In genomic region chr12:102643871-102644551, GRCh38 we compare ENCODE assay signal across 13 cellular contexts.
DNase-seq lines count a peak whose midpoint lies in the region; ATAC-seq and TF ChIP-seq lines count a peak whose summit lies in the region.
"Had no signal": no experiment of that assay in that cellular context is flagged by ENCODE, and none has a peak within 500 bp of the region (broad histone marks: within the 10 kb centered on the region; RNA-seq: fewer than 3 reads in every experiment).

No MANE protein-coding gene starts in this region.

- no peak overlapping the region for H3K27ac Mint-ChIP-seq in stimulated activated memory B cell treated with anti-CD40 and anti-IgM and Interleukin-4, amounts not matched to agents 10 μg/mL and 1 μg/mL and 100 μg/mL, for 72 hours
- H3K27ac Mint-ChIP-seq: B cell; CD4-positive, alpha-beta T cell had no signal

- no peaks in the 10 kb centered on the region for H3K79me1 ChIP-seq in IMR-90 (ENCODE audit: low read depth in 1 of 2, low read length in 2 of 2)

- H2BK20ac ChIP-seq in IMR-90 (ENCODE audit: low read depth, low read length), result no peak overlapping the region

- no peaks in the 10 kb centered on the region for H4K20me1 ChIP-seq in IMR-90 (ENCODE audit: insufficient read depth, low read length)

- DNase-seq in COR-L47 (lab: John Stamatoyannopoulos, UW), result peak; percentile 15
- DNase-seq in IMR-90, result no peak
- peak; percentile 64 for DNase-seq in left lobe of liver (ENCODE audit: low spot score)
- DNase-seq in NAMALWA (ENCODE audit: low spot score), result no peak
- no peak for DNase-seq in hippocampal formation (lab: John Stamatoyannopoulos, UW)
- no peak for DNase-seq in iPS-NIHi11 (ENCODE audit: low spot score)
- DNase-seq: C1 segment of cervical spinal cord; CD4-positive, alpha-beta T cell; DMS79 had no signal

- peaks cover 6% of the 10 kb centered on the region for H3K9me3 Mint-ChIP-seq in stimulated activated memory B cell treated with anti-CD40 and anti-IgM and Interleukin-4, amounts not matched to agents 10 μg/mL and 1 μg/mL and 100 μg/mL, for 72 hours

- H3K14ac ChIP-seq in IMR-90 (replicated peaks; ENCODE audit: low read depth, low read length), result no peak overlapping the region

- H3K36me3 Mint-ChIP-seq in stimulated activated memory B cell treated with anti-CD40 and anti-IgM and Interleukin-4, amounts not matched to agents 10 μg/mL and 1 μg/mL and 100 μg/mL, for 72 hours, result no peaks in the 10 kb centered on the region

- no peak overlapping the region for H4K8ac ChIP-seq in IMR-90 (ENCODE audit: low read depth in 2 of 2, low read length in 2 of 2)

- H2AK5ac ChIP-seq in IMR-90 (ENCODE audit: low read depth, low read length), result no peak overlapping the region

- no peak for TF ChIP-seq RAD21 in IMR-90 (IDR thresholded peaks at IDR 0.05; ENCODE audit: low read length)

- no peak for TF ChIP-seq CTCF in IMR-90 (conservative IDR thresholded peaks at IDR 0.05; ENCODE audit: low read depth, low read length)

- H3K9ac ChIP-seq in IMR-90 (ENCODE audit: low read depth, low read length), result no peak overlapping the region

- in situ Hi-C loops in IMR-90 (cut with MboI; ENCODE audit: low sequenced_read_pairs), result no loop called here

- H3K4ac ChIP-seq in IMR-90 (ENCODE audit: low read depth, low read length), result no peak overlapping the region

- H2BK120ac ChIP-seq in IMR-90 (ENCODE audit: low read depth, low read length), result no peak overlapping the region

- H3K4me2 ChIP-seq in IMR-90 (ENCODE audit: low read depth, low read length), result no peak overlapping the region

- H3K9me3 ChIP-seq in IMR-90 (ENCODE audit: control insufficient read depth, insufficient read depth, low read length), result no peaks in the 10 kb centered on the region

- no peaks in the 10 kb centered on the region for H3K9me1 ChIP-seq in IMR-90 (ENCODE audit: insufficient read depth, low read length)

- no peaks in the 10 kb centered on the region for H3K36me3 ChIP-seq in IMR-90 (ENCODE audit: control insufficient read depth, insufficient read depth, low read length)

- no peak overlapping the region for H3K27ac ChIP-seq in IMR-90 (ENCODE audit: insufficient read depth, low read length)

- CTCF ChIA-PET in IMR-90 (lab: Yijun Ruan, JAX), result no interaction called here

- no peak overlapping the region for H3K56ac ChIP-seq in IMR-90 (ENCODE audit: extremely low read depth, insufficient read depth, low read length)

- ATAC-seq in IMR-90 (ENCODE audit: low read depth) (no peak), left lobe of liver (peak; percentile 100)
- peak; percentile 24 for ATAC-seq in stimulated activated memory B cell treated with anti-CD40 and anti-IgM and Interleukin-4, amounts not matched to agents 10 μg/mL and 1 μg/mL and 100 μg/mL, for 72 hours
- ATAC-seq: GM12878, HCT116 had no signal

- H3K4me1 ChIP-seq in IMR-90 (ENCODE audit: control insufficient read depth, insufficient read depth, low read length), result no peaks in the 10 kb centered on the region; the same call in 1 of the 2 replicates

- intact Hi-C loops in IMR-90 (cut with micrococcal nuclease), result no loop called here

- H3K4me3 ChIP-seq in IMR-90 (ENCODE audit: insufficient read depth, low read depth, low read length), result no peak overlapping the region
- H3K4me3 ChIP-seq: GM12878 had no signal

- no peak overlapping the region for H2BK5ac ChIP-seq in IMR-90 (ENCODE audit: low read depth, low read length, poor library complexity, severe bottlenecking)

- no peaks in the 10 kb centered on the region for H3K4me1 Mint-ChIP-seq in stimulated activated memory B cell treated with anti-CD40 and anti-IgM and Interleukin-4, amounts not matched to agents 10 μg/mL and 1 μg/mL and 100 μg/mL, for 72 hours
- H3K4me1 Mint-ChIP-seq: B cell had no signal

- TF ChIP-seq POLR2A in IMR-90 (IDR thresholded peaks at IDR 0.05; ENCODE audit: low read depth, low read length), result no peak

- no CpG with 5 or more reads among the region's 2 CpGs for WGBS in IMR-90 (ENCODE audit: extremely low coverage in 2 of 2, insufficient read length in 1 of 2), 2 experiments

- no TSS peak for BruUV-seq in IMR-90 (replicated peaks; lab: Mats Ljungman, UMichigan)

- no peak overlapping the region for H2BK15ac ChIP-seq in IMR-90 (ENCODE audit: low read depth, low read length)

- H4K91ac ChIP-seq in IMR-90 (ENCODE audit: insufficient read depth, low read depth, low read length), result no peak overlapping the region

- H2AK9ac ChIP-seq in IMR-90 (replicated peaks; ENCODE audit: low read depth, low read length, poor library complexity), result no peak overlapping the region

- H3K4me3 Mint-ChIP-seq in stimulated activated memory B cell treated with anti-CD40 and anti-IgM and Interleukin-4, amounts not matched to agents 10 μg/mL and 1 μg/mL and 100 μg/mL, for 72 hours, result no peak overlapping the region
- H3K4me3 Mint-ChIP-seq: B cell; CD4-positive, alpha-beta T cell had no signal

- no peaks in the 10 kb centered on the region; the same call in 1 of the 2 replicates for H3K27me3 ChIP-seq in IMR-90 (ENCODE audit: control insufficient read depth, insufficient read depth, low read length)

- peaks cover 28% of the 10 kb centered on the region for H3K27me3 Mint-ChIP-seq in stimulated activated memory B cell treated with anti-CD40 and anti-IgM and Interleukin-4, amounts not matched to agents 10 μg/mL and 1 μg/mL and 100 μg/mL, for 72 hours
- H3K27me3 Mint-ChIP-seq: CD4-positive, alpha-beta T cell had no signal

- no peak overlapping the region for H4K5ac ChIP-seq in IMR-90 (ENCODE audit: low read depth, low read length)

- no peak overlapping the region for H3K18ac ChIP-seq in IMR-90 (ENCODE audit: low read depth, low read length)

- H3K23ac ChIP-seq in IMR-90 (ENCODE audit: low read depth, low read length), result no peak overlapping the region

- H2AFZ ChIP-seq in IMR-90 (replicated peaks; ENCODE audit: low read length, poor library complexity), result peak overlapping the region; percentile 18

- POLR2A ChIA-PET in IMR-90 (lab: Charles Lee; ENCODE audit: unreplicated experiment), result interaction anchor here (0.6 kb wide), 1 partner anchor 753 kb away, joined by 4 read pairs; no protein-coding TSS in a partner anchor

- dilution Hi-C loops in IMR-90 (cut with HindIII; ENCODE audit: low sequenced_read_pairs, unreplicated experiment), result no loop called here

TF ChIP-seq in IMR-90, 13 proteins besides CTCF, POLR2A, EP300 and RAD21:
- TF ChIP-seq CEBPB (IDR thresholded peaks at IDR 0.05; ENCODE audit: low read depth, low read length) (no peak), MAFK (IDR thresholded peaks at IDR 0.05; ENCODE audit: low read depth, low read length) (no peak), NFE2L2 (IDR thresholded peaks at IDR 0.05; ENCODE audit: low read depth, low read length) (no peak)

Comparison
In these comparisons a context has a peak if more than half of its experiments do, and no peak if none do; other contexts are left out.
1. DNase-seq: peak in COR-L47 (single experiment) and left lobe of liver (single experiment); none in IMR-90 (single experiment), NAMALWA (single experiment), hippocampal formation (0 of 2) and iPS-NIHi11 (single experiment).